ENCODE assay signal across 22 cellular contexts in the genomic region with DNA sequence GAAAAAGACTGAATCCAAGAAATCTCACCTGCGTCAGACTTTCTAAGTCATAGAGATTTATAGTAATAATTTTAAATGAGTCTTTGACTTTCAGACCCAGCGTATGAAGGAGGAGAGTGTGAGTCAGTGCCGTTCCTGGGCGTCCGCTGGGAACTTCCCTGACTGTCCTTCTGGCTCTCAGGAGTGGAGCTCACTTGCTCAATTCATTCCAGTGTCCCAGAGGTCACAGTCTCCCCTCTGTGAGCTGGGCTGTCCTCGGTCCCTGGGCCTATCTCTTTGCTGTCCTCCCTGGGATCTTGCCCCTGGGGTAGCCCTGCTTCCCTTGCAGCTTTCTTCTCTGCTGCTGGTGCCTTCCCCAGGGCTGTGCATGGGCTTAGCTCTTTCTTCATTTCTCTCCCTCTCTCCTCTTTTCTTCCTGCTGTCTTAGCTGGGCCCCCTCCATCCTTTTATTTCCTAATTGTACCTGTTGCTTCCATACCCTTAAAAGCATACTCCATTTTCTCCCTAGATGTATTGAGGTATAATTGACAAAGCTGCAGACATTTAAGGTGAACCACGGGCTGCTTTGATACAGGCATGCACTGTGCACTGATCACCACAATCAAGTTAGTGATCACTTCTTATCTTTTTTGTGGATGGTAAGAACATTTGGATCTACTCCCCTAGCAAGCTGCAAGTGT. TPM values are rescaled to one million over a fixed set of nuclear protein-coding genes. Genes with fewer than 3 reads are reported as not detected.
A peak's percentile ranks its signal among the peaks of the same experiment; 100 is the strongest.
DNase-seq lines count a peak whose midpoint lies in the region; ATAC-seq and TF ChIP-seq lines count a peak whose summit lies in the region.
"Had no signal": no experiment of that assay in that cellular context is flagged by ENCODE, and none has a peak within 500 bp of the region (broad histone marks: within the 10 kb centered on the region; RNA-seq: fewer than 3 reads in every experiment).

No MANE protein-coding gene starts in this region.

- no peaks in the 10 kb centered on the region for H3K79me1 ChIP-seq in neuronal stem cell (ENCODE audit: low read depth, low read length)

- no peak overlapping the region for H3K27ac Mint-ChIP-seq in endodermal cell

- H3K4me1 Mint-ChIP-seq in endodermal cell, result peaks cover 12% of the 10 kb centered on the region

- no peak overlapping the region for H2BK120ac ChIP-seq in neuronal stem cell (ENCODE audit: low read depth, low read length)

- H3K14ac ChIP-seq in neuronal stem cell (ENCODE audit: low read length), result no peak overlapping the region

- no peak overlapping the region for H2BK5ac ChIP-seq in neuronal stem cell (ENCODE audit: low read length)

- in situ Hi-C loops in GM23248 (cut with MboI), result no loop called here

- 54 to 57% methylated on average over 7 of the region's 7 CpGs for WGBS in GM23248 (ENCODE audit: low coverage in 1 of 2, low lambda C conversion rate in 2 of 2, missing lambda C conversion rate in 2 of 2), 2 experiments
- WGBS in esophagus muscularis mucosa, result 94% methylated on average over 7 of the region's 7 CpGs
- WGBS in neuronal stem cell (ENCODE audit: extremely low coverage in 2 of 2, insufficient read length in 2 of 2, insufficient replicate concordance in 1 of 2), 2 donors, result no CpG with 5 or more reads among the region's 7 CpGs
- 90 to 97% methylated on average over 2 to 7 of the region's 7 CpGs for WGBS in endodermal cell (ENCODE audit: insufficient coverage in 1 of 2, insufficient read length in 1 of 2), 2 experiments

- H3K4me1 ChIP-seq in GM23248 (ENCODE audit: insufficient read depth), result no peaks in the 10 kb centered on the region
- H3K4me1 ChIP-seq in esophagus muscularis mucosa, result peaks cover 3 to 14% (median 7%) of the 10 kb centered on the region in 4 donors
- H3K4me1 ChIP-seq in neuronal stem cell (ENCODE audit: control insufficient read depth in 2 of 2, insufficient read depth in 1 of 2, low read depth in 1 of 2, low read length in 2 of 2), result peaks cover 0 to 7% of the 10 kb centered on the region in 2 donors
- H3K4me1 ChIP-seq in endodermal cell (ENCODE audit: control insufficient read depth, insufficient read depth, low read length), result no peaks in the 10 kb centered on the region
- H3K4me1 ChIP-seq: A549 had no signal

- H3K36me3 Mint-ChIP-seq in endodermal cell (ENCODE audit: low read depth), result no peaks in the 10 kb centered on the region

- H3K4me2 ChIP-seq in GM23248 (ENCODE audit: unreplicated experiment) (no peak overlapping the region), neuronal stem cell (ENCODE audit: insufficient read depth, low read length, poor library complexity, severe bottlenecking) (no peak overlapping the region)
- H3K4me2 ChIP-seq: A549 had no signal

- no peak overlapping the region for H2BK12ac ChIP-seq in neuronal stem cell (ENCODE audit: low read length)

- H2AFZ ChIP-seq in GM23248 (no peak overlapping the region), neuronal stem cell (ENCODE audit: low read length) (no peak overlapping the region)

- ATAC-seq in left ventricle myocardium superior, result peak; percentile 73
- no peak for ATAC-seq in GM21381 (IDR thresholded peaks at IDR 0.05; ENCODE audit: unreplicated experiment)
- ATAC-seq: A549 had no signal

- no peak overlapping the region for H4K91ac ChIP-seq in neuronal stem cell (ENCODE audit: low read depth, low read length, poor library complexity)

- H3F3A ChIP-seq in GM23248 (ENCODE audit: insufficient read depth), result no peaks in the 10 kb centered on the region

- H3K27me3 Mint-ChIP-seq in endodermal cell (ENCODE audit: insufficient read depth), result peaks cover 3% of the 10 kb centered on the region

- H3K18ac ChIP-seq in neuronal stem cell (ENCODE audit: low read length), result peak overlapping the region; percentile 77

- H3K9me3 Mint-ChIP-seq in endodermal cell, result no peaks in the 10 kb centered on the region

- H3K23ac ChIP-seq in neuronal stem cell (ENCODE audit: low read depth, low read length, poor library complexity), result no peak overlapping the region

- peaks cover 17% of the 10 kb centered on the region; the same call in 1 of the 2 replicates for H3K27me3 ChIP-seq in GM23248 (replicated peaks; ENCODE audit: insufficient read depth)
- no peaks in the 10 kb centered on the region for H3K27me3 ChIP-seq in esophagus muscularis mucosa
- H3K27me3 ChIP-seq in neuronal stem cell (ENCODE audit: control insufficient read depth in 3 of 3, insufficient read depth in 3 of 3, low read depth in 1 of 3, low read length in 3 of 3), result no peaks in the 10 kb centered on the region
- H3K27me3 ChIP-seq in endodermal cell (ENCODE audit: control insufficient read depth, insufficient read depth, low read length, poor library complexity, severe bottlenecking), result no peaks in the 10 kb centered on the region
- H3K27me3 ChIP-seq: BE2C had no signal

- H3K4me3 Mint-ChIP-seq in endodermal cell, result no peak overlapping the region

- no peaks in the 10 kb centered on the region for H3K79me2 ChIP-seq in GM23248 (ENCODE audit: insufficient read depth)

- H2BK15ac ChIP-seq in neuronal stem cell (ENCODE audit: low read length), result no peak overlapping the region

- DNase-seq in GM23248, result peak; percentile 36
- DNase-seq in esophagus muscularis mucosa (ENCODE audit: extremely low spot score), result peak; percentile 64
- DNase-seq in left ventricle myocardium superior, result peak; percentile 45
- no peak for DNase-seq in neuronal stem cell (ENCODE audit: low spot score)
- no peak for DNase-seq in NCI-H524 treated with DMSO at 0.1 percent for 48 hours (lab: John Stamatoyannopoulos, UW)
- DNase-seq in endodermal cell, result no peak
- DNase-seq in AG08395 (ENCODE audit: low spot score), result no peak
- DNase-seq: BE2C; DMS79; H7; KG1; NCI-H1092; NCI-H1436; NCI-H187 treated with DMSO at 0.1 percent for 48 hours; NCI-H2107; NCI-H510A; NCI-H748 treated with DMSO at 0.1 percent for 48 hours; NK-92 treated with Interleukin-12 subunit alpha and Interleukin-12 subunit beta, amount 100 ng/mL, for 24 hours had no signal

- H3K27ac ChIP-seq in GM23248 (no peak overlapping the region), esophagus muscularis mucosa (replicated peaks in 1 of 4) (no peak overlapping the region), neuronal stem cell (replicated peaks; ENCODE audit: low read length) (no peak overlapping the region), endodermal cell (ENCODE audit: low read depth, low read length) (no peak overlapping the region)
- H3K27ac ChIP-seq: A549, HL-60, RWPE1 had no signal

- no peak for TF ChIP-seq POLR2A in esophagus muscularis mucosa (IDR thresholded peaks at IDR 0.05; ENCODE audit: low read depth)

- no peaks in the 10 kb centered on the region for H3K9me3 ChIP-seq in GM23248 (ENCODE audit: low read depth)
- H3K9me3 ChIP-seq in esophagus muscularis mucosa, result no peaks in the 10 kb centered on the region
- H3K9me3 ChIP-seq in neuronal stem cell (replicated peaks in 1 of 2; ENCODE audit: control insufficient read depth in 2 of 2, insufficient read depth in 1 of 2, low read depth in 1 of 2, low read length in 2 of 2), result peaks cover 0 to 19% of the 10 kb centered on the region in 2 donors
- H3K9me3 ChIP-seq in endodermal cell (ENCODE audit: control insufficient read depth, low read length), result no peaks in the 10 kb centered on the region
- H3K9me3 ChIP-seq: A549, BE2C had no signal

- no peak overlapping the region for H3K4ac ChIP-seq in neuronal stem cell (ENCODE audit: low read length)

- no peak overlapping the region for H4K8ac ChIP-seq in neuronal stem cell (ENCODE audit: low read depth, low read length)

- TF ChIP-seq CTCF in esophagus muscularis mucosa (IDR thresholded peaks at IDR 0.05) (no peak), endodermal cell (conservative IDR thresholded peaks at IDR 0.05) (no peak)

- H3K9me2 ChIP-seq in GM23248 (ENCODE audit: insufficient read depth), result no peaks in the 10 kb centered on the region

- H4K20me1 ChIP-seq in GM23248 (ENCODE audit: insufficient read depth), result no peaks in the 10 kb centered on the region

- intact Hi-C loops in esophagus muscularis mucosa (cut with DNase I) (no loop called here), left ventricle myocardium superior (cut with micrococcal nuclease) (no loop called here)

- no peak overlapping the region for H2AK5ac ChIP-seq in neuronal stem cell (ENCODE audit: low read depth, low read length)

- H3K9ac ChIP-seq in GM23248 (no peak overlapping the region), neuronal stem cell (ENCODE audit: low read depth, low read length, poor library complexity) (no peak overlapping the region), endodermal cell (ENCODE audit: extremely low read depth, low read length, poor library complexity, severe bottlenecking) (no peak overlapping the region)

- H3K4me3 ChIP-seq in GM23248, result no peak overlapping the region
- H3K4me3 ChIP-seq in esophagus muscularis mucosa, result no peak overlapping the region
- no peak overlapping the region for H3K4me3 ChIP-seq in neuronal stem cell (ENCODE audit: low read length in 2 of 2)
- no peak overlapping the region for H3K4me3 ChIP-seq in endodermal cell (ENCODE audit: low read length)
- H3K4me3 ChIP-seq: A549 had no signal

- H3K36me3 ChIP-seq in GM23248 (ENCODE audit: low read depth), result no peaks in the 10 kb centered on the region
- peaks cover 0 to under 1% (median 0%) of the 10 kb centered on the region in 4 donors for H3K36me3 ChIP-seq in esophagus muscularis mucosa
- H3K36me3 ChIP-seq in neuronal stem cell (replicated peaks in 1 of 2; ENCODE audit: control insufficient read depth in 2 of 2, insufficient read depth in 2 of 2, low read length in 2 of 2), result peaks cover 2 to 20% of the 10 kb centered on the region in 2 donors
- no peaks in the 10 kb centered on the region for H3K36me3 ChIP-seq in endodermal cell (ENCODE audit: control insufficient read depth, insufficient read depth, low read length)
- H3K36me3 ChIP-seq: BE2C had no signal

- TF ChIP-seq EP300 in esophagus muscularis mucosa (IDR thresholded peaks at IDR 0.05), result no peak

RNA-seq across cellular contexts. Expression of a gene that starts 11.6 kb away (rescaled TPM):
- 0.32 and 5.8 TPM in 2 replicates for total RNA-seq in GM23248 (2014; rRNA removed; shearing (Covaris generic))
- polyA plus RNA-seq in GM23248 (2016; fragmentation: Nextera tagmentation; extraction: Ambion mirVana), result 1.5 and 2.3 TPM in 2 replicates
- total RNA-seq in esophagus muscularis mucosa, result 1,000 to 10,000 TPM in 3 of 4 donors, 100 to 1,000 TPM in 1; 821 to 1,626 (median 1,353) TPM
- 911 TPM for total RNA-seq in left ventricle myocardium superior
- 79.5 TPM for polyA plus RNA-seq in neuronal stem cell (2013, experiment 1 of 2)
- polyA plus RNA-seq in neuronal stem cell (2013, experiment 2 of 2), result 78.3 TPM
- total RNA-seq in endodermal cell, result 10 to 100 TPM in 1 of 2 donors, 1 to 10 TPM in 1; 7.0 to 13.8 TPM
- polyA plus RNA-seq in endodermal cell (2013, experiment 1 of 2), result 57.3 TPM
- polyA plus RNA-seq in endodermal cell (2013, experiment 2 of 2), result 60.3 TPM

Comparison
In these comparisons a context has a peak if more than half of its experiments do, and no peak if none do; other contexts are left out.
1. DNase-seq: peak in GM23248 (single experiment), esophagus muscularis mucosa (single experiment) and left ventricle myocardium superior (single experiment); none in neuronal stem cell (single experiment), NCI-H524 treated with DMSO at 0.1 percent for 48 hours (single experiment), endodermal cell (single experiment) and AG08395 (single experiment).
2. RNA of a gene that starts 11.6 kb away (total RNA-seq): 821 to 1,626 TPM in esophagus muscularis mucosa and 911 TPM in left ventricle myocardium superior (single experiment); 7.0 to 13.8 TPM in endodermal cell and 0.32 to 5.8 TPM in GM23248; every median in the first group is over 10 times any median in the second.